25 cellular contexts compared by ENCODE assay signal in genomic region chr18:572499-573289, GRCh38. TPM values are rescaled to one million over a fixed set of nuclear protein-coding genes. Genes with fewer than 3 reads are reported as not detected.
"Had no signal": no experiment of that assay in that cellular context is flagged by ENCODE, and none has a peak within 500 bp of the region (broad histone marks: within the 10 kb centered on the region; RNA-seq: fewer than 3 reads in every experiment).

No MANE protein-coding gene starts in this region.

- H3K27ac ChIP-seq: foreskin keratinocyte, neutrophil, pancreas, sigmoid colon, WERI-Rb-1 had no signal

- H3K9me3 Mint-ChIP-seq: activated naive CD8-positive, alpha-beta T cell treated with anti-CD3 and anti-CD28 coated beads, Interleukin-2, amount 10 ng/mL, durations not matched to agents 7 days and 5 days; effector memory CD8-positive, alpha-beta T cell had no signal

- H3K9me3 ChIP-seq: neutrophil, pancreas, sigmoid colon had no signal

- DNase-seq: activated CD4-positive, alpha-beta T cell treated with anti-CD3 and anti-CD28 coated beads, Interleukin-2, amount 50 U/mL, for 48 hours; activated naive CD4-positive, alpha-beta T cell; activated naive CD8-positive, alpha-beta T cell treated with anti-CD3 and anti-CD28 coated beads, Interleukin-2, amount 10 ng/mL, durations not matched to agents 7 days and 5 days; activated T-cell treated with anti-CD3 and anti-CD28 coated beads for 4 hours; amygdala; dermis blood vessel endothelial cell; effector memory CD8-positive, alpha-beta T cell; foreskin keratinocyte; left ventricle myocardium superior; naive thymus-derived CD4-positive, alpha-beta T cell; pancreas; sigmoid colon; stimulated activated CD4-positive, alpha-beta T cell treated with anti-CD3 and anti-CD28 coated beads, Interleukin-1b, Interleukin-23, amount 100 ng/mL, for 48 hours; stimulated activated CD8-positive, alpha-beta memory T cell treated with anti-CD3 and anti-CD28 coated beads, Interleukin-4, amount 100 ng/mL, for 48 hours; stimulated activated naive CD4-positive, alpha-beta T cell; T-helper 17 cell; WERI-Rb-1 had no signal

- H3K4me3 Mint-ChIP-seq: activated naive CD8-positive, alpha-beta T cell treated with anti-CD3 and anti-CD28 coated beads, Interleukin-2, amount 10 ng/mL, durations not matched to agents 7 days and 5 days; effector memory CD8-positive, alpha-beta T cell; memory B cell; naive thymus-derived CD4-positive, alpha-beta T cell; T-helper 17 cell had no signal

- H3K36me3 ChIP-seq: neutrophil, pancreas, sigmoid colon, WERI-Rb-1 had no signal

- H3K36me3 Mint-ChIP-seq: activated naive CD8-positive, alpha-beta T cell treated with anti-CD3 and anti-CD28 coated beads, Interleukin-2, amount 10 ng/mL, durations not matched to agents 7 days and 5 days; memory B cell; naive thymus-derived CD4-positive, alpha-beta T cell had no signal

- H3K27me3 Mint-ChIP-seq: memory B cell had no signal

- H3K4me3 ChIP-seq: pancreas, sigmoid colon had no signal

- H3K27ac Mint-ChIP-seq: activated naive CD8-positive, alpha-beta T cell treated with anti-CD3 and anti-CD28 coated beads, Interleukin-2, amount 10 ng/mL, durations not matched to agents 7 days and 5 days; effector memory CD8-positive, alpha-beta T cell; memory B cell; naive thymus-derived CD4-positive, alpha-beta T cell; T-helper 17 cell had no signal

- FAIRE-seq: keratinocyte, pancreas had no signal

- H3K4me1 ChIP-seq: foreskin keratinocyte, pancreas had no signal

- H3K4me1 Mint-ChIP-seq: activated naive CD8-positive, alpha-beta T cell treated with anti-CD3 and anti-CD28 coated beads, Interleukin-2, amount 10 ng/mL, durations not matched to agents 7 days and 5 days; memory B cell; naive thymus-derived CD4-positive, alpha-beta T cell; T-helper 17 cell had no signal

- H3K27me3 ChIP-seq: foreskin keratinocyte, pancreas, sigmoid colon had no signal

RNA-seq across cellular contexts. Expression of gene CETN1, which starts 7.5 kb away (rescaled TPM):
- total RNA-seq: activated naive CD8-positive, alpha-beta T cell treated with anti-CD3 and anti-CD28 coated beads, Interleukin-2, amount 10 ng/mL, durations not matched to agents 7 days and 5 days; cardiac septum; dermis blood vessel endothelial cell; fibroblast of lung; foreskin keratinocyte; left ventricle myocardium superior; mucosa of gallbladder; naive thymus-derived CD4-positive, alpha-beta T cell; pancreas; sigmoid colon; T-helper 17 cell; ureter had no signal
- polyA plus RNA-seq: fibroblast of lung; foreskin keratinocyte; keratinocyte; naive thymus-derived CD4-positive, alpha-beta T cell; pancreas; sigmoid colon; thymus had no signal

RNA-seq across cellular contexts. Expression of gene CLUL1, which starts 24.1 kb away (rescaled TPM):
- total RNA-seq: activated naive CD8-positive, alpha-beta T cell treated with anti-CD3 and anti-CD28 coated beads, Interleukin-2, amount 10 ng/mL, durations not matched to agents 7 days and 5 days; cardiac septum; fibroblast of lung; left ventricle myocardium superior; T-helper 17 cell had no signal
- polyA plus RNA-seq: fibroblast of lung had no signal
